In the genomic region with DNA sequence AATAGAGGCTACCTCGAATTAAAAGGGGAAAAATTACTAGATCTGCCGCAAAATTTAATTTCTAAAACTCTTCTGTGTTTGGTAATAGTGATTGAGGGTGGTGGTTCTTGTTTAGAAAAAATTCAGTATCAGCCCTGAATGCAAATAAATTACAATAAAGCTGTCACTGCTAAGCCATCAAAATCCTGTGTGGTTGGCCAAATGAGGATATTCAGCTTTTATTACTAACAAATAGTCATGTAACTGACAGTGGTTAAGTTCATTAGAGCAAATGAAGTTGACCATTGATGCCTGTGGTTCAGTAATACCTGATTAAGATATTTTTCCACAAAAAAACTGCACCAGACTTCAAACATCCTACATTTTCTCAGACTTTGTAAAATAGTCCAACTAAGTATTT, we compare ENCODE assay signal across 23 cellular contexts.
"Had no signal": no experiment of that assay in that cellular context is flagged by ENCODE, and none has a peak within 500 bp of the region (broad histone marks: within the 10 kb centered on the region; RNA-seq: fewer than 3 reads in every experiment).

No MANE protein-coding gene starts in this region.

- H3K9me3 Mint-ChIP-seq: immature natural killer cell; memory B cell; stimulated activated memory B cell treated with anti-CD40 and anti-IgM and Interleukin-4, amounts not matched to agents 10 μg/mL and 1 μg/mL and 100 μg/mL, for 72 hours; stimulated activated naive CD8-positive, alpha-beta T cell treated with anti-CD3 and anti-CD28 coated beads, Interleukin-15, Interleukin-2, amounts not matched to agents 100 ng/mL and 50 ng/mL, for 24 hours had no signal

- H3K27me3 Mint-ChIP-seq: memory B cell; stimulated activated memory B cell treated with anti-CD40 and anti-IgM and Interleukin-4, amounts not matched to agents 10 μg/mL and 1 μg/mL and 100 μg/mL, for 72 hours; stimulated activated naive CD8-positive, alpha-beta T cell treated with anti-CD3 and anti-CD28 coated beads, Interleukin-15, Interleukin-2, amounts not matched to agents 100 ng/mL and 50 ng/mL, for 24 hours had no signal

- ATAC-seq: esophagus mucosa; lower lobe of right lung; right lobe of liver; stimulated activated memory B cell treated with anti-CD40 and anti-IgM and Interleukin-4, amounts not matched to agents 10 μg/mL and 1 μg/mL and 100 μg/mL, for 72 hours; upper lobe of right lung had no signal

- H3K27ac Mint-ChIP-seq: memory B cell; stimulated activated memory B cell treated with anti-CD40 and anti-IgM and Interleukin-4, amounts not matched to agents 10 μg/mL and 1 μg/mL and 100 μg/mL, for 72 hours; stimulated activated naive CD8-positive, alpha-beta T cell treated with anti-CD3 and anti-CD28 coated beads, Interleukin-15, Interleukin-2, amounts not matched to agents 100 ng/mL and 50 ng/mL, for 24 hours had no signal

- DNase-seq: effector memory CD4-positive, alpha-beta T cell; foreskin fibroblast; immature natural killer cell; left ventricle myocardium inferior; lower lobe of right lung; right lobe of liver; spleen; stimulated activated CD4-positive, alpha-beta T cell treated with anti-CD3 and anti-CD28 coated beads, Interleukin-15, amount 100 ng/mL, for 24 hours; stimulated activated CD4-positive, alpha-beta T cell treated with anti-CD3 and anti-CD28 coated beads, Interleukin-1b, Interleukin-23, amount 100 ng/mL, for 48 hours; stimulated activated CD4-positive, alpha-beta T cell treated with anti-CD3 and anti-CD28 coated beads, Interleukin-4, amount 100 ng/mL, for 24 hours; tibial artery; upper lobe of right lung had no signal

- H3K27me3 ChIP-seq: right lobe of liver, spleen, tibial artery, upper lobe of right lung, vagina had no signal

- H3K4me3 Mint-ChIP-seq: immature natural killer cell; memory B cell; mesothelial cell of epicardium; nephron; stimulated activated memory B cell treated with anti-CD40 and anti-IgM and Interleukin-4, amounts not matched to agents 10 μg/mL and 1 μg/mL and 100 μg/mL, for 72 hours; stimulated activated naive CD8-positive, alpha-beta T cell treated with anti-CD3 and anti-CD28 coated beads, Interleukin-15, Interleukin-2, amounts not matched to agents 100 ng/mL and 50 ng/mL, for 24 hours had no signal

- H3K4me3 ChIP-seq: left ventricle myocardium inferior, lower lobe of right lung, prostate gland, right lobe of liver, spleen, tibial artery, upper lobe of right lung, vagina had no signal

- H3K36me3 Mint-ChIP-seq: immature natural killer cell had no signal

- H3K27ac ChIP-seq: left ventricle myocardium inferior, lower lobe of right lung, parathyroid adenoma, prostate gland, right lobe of liver, spleen, tibial artery, upper lobe of right lung, vagina had no signal

- FAIRE-seq: endometrium, keratinocyte had no signal

- H3K9me3 ChIP-seq: left ventricle myocardium inferior, lower lobe of right lung, prostate gland, right lobe of liver, spleen, tibial artery, upper lobe of right lung, vagina had no signal

- H3K36me3 ChIP-seq: prostate gland, right lobe of liver had no signal
